ENCODE assay signal across 12 cellular contexts in genomic region chr9:92723299-92723625, GRCh38. TPM values are rescaled to one million over a fixed set of nuclear protein-coding genes. Genes with fewer than 3 reads are reported as not detected.
A peak's percentile ranks its signal among the peaks of the same experiment; 100 is the strongest.
DNase-seq lines count a peak whose midpoint lies in the region; ATAC-seq and TF ChIP-seq lines count a peak whose summit lies in the region.
"Had no signal": no experiment of that assay in that cellular context is flagged by ENCODE, and none has a peak within 500 bp of the region (broad histone marks: within the 10 kb centered on the region; RNA-seq: fewer than 3 reads in every experiment).

No MANE protein-coding gene starts in this region.

- H3K36me3 ChIP-seq in adipocyte (ENCODE audit: control insufficient read depth, insufficient read depth, low read length, severe bottlenecking) (peaks cover 56% of the 10 kb centered on the region), testis (ENCODE audit: low read depth, missing control alignments) (no peaks in the 10 kb centered on the region)

- H3K27me3 ChIP-seq in adipocyte (replicated peaks; ENCODE audit: control insufficient read depth, insufficient read depth, low read length) (no peaks in the 10 kb centered on the region), testis (no peaks in the 10 kb centered on the region)
- H3K27me3 ChIP-seq: ascending aorta, heart right ventricle had no signal

- TF ChIP-seq POLR2A in testis (IDR thresholded peaks at IDR 0.05) = no peak

- TF ChIP-seq CTCF in glutamatergic neuron (IDR thresholded peaks at IDR 0.05; ENCODE audit: partially characterized antibody, unreplicated experiment) (no peak), testis (IDR thresholded peaks at IDR 0.05) (no peak)

- H3K4me3 Mint-ChIP-seq in glutamatergic neuron (ENCODE audit: unreplicated experiment) = no peak overlapping the region
- H3K4me3 Mint-ChIP-seq in stimulated activated naive B cell treated with anti-CD40 and anti-IgM and Interleukin-4, amounts not matched to agents 10 μg/mL and 1 μg/mL and 100 μg/mL, for 72 hours = no peak overlapping the region
- H3K4me3 Mint-ChIP-seq: H9; natural killer cell treated with Interleukin-12 subunit alpha and Interleukin-12 subunit beta and Interleukin-15 and Interleukin-18, amount 100 ng/mL, for 72 hours had no signal

- peak overlapping the region; percentile 59 for H3K27ac Mint-ChIP-seq in glutamatergic neuron (ENCODE audit: unreplicated experiment)
- peak overlapping the region; percentile 52 for H3K27ac Mint-ChIP-seq in stimulated activated naive B cell treated with anti-CD40 and anti-IgM and Interleukin-4, amounts not matched to agents 10 μg/mL and 1 μg/mL and 100 μg/mL, for 72 hours
- H3K27ac Mint-ChIP-seq: natural killer cell treated with Interleukin-12 subunit alpha and Interleukin-12 subunit beta and Interleukin-15 and Interleukin-18, amount 100 ng/mL, for 72 hours had no signal

- peaks cover 10% of the 10 kb centered on the region for H3K36me3 Mint-ChIP-seq in glutamatergic neuron (ENCODE audit: unreplicated experiment)
- peaks cover 53 to 77% of the 10 kb centered on the region in 2 donors for H3K36me3 Mint-ChIP-seq in stimulated activated naive B cell treated with anti-CD40 and anti-IgM and Interleukin-4, amounts not matched to agents 10 μg/mL and 1 μg/mL and 100 μg/mL, for 72 hours
- H3K36me3 Mint-ChIP-seq: natural killer cell treated with Interleukin-12 subunit alpha and Interleukin-12 subunit beta and Interleukin-15 and Interleukin-18, amount 100 ng/mL, for 72 hours had no signal

- no peak overlapping the region for H3K9ac ChIP-seq in adipocyte (ENCODE audit: low read length)

- H3K4me1 ChIP-seq in adipocyte (ENCODE audit: control insufficient read depth, insufficient read depth, low read length) (no peaks in the 10 kb centered on the region), testis (peaks cover 8% of the 10 kb centered on the region)
- H3K4me1 ChIP-seq: ascending aorta had no signal

- peak; percentile 48 for DNase-seq in HCEC 1CT
- DNase-seq in adipocyte (ENCODE audit: low read depth) = peak; percentile 73
- no peak for DNase-seq in glutamatergic neuron
- no peak for DNase-seq in stimulated activated naive B cell treated with anti-CD40 and anti-IgM and Interleukin-4, amounts not matched to agents 10 μg/mL and 1 μg/mL and 100 μg/mL, for 72 hours
- no peak for DNase-seq in NCI-H187 (lab: John Stamatoyannopoulos, UW)
- DNase-seq in stimulated activated naive CD4-positive, alpha-beta T cell (lab: John Stamatoyannopoulos, UW) = no peak
- DNase-seq in testis = no peak
- no peak for DNase-seq in EL
- DNase-seq: H9 had no signal

- H3K27ac ChIP-seq in testis = no peak overlapping the region
- H3K27ac ChIP-seq: ascending aorta, heart right ventricle had no signal

- peaks cover 5% of the 10 kb centered on the region for H3K27me3 Mint-ChIP-seq in glutamatergic neuron (ENCODE audit: unreplicated experiment)
- no peaks in the 10 kb centered on the region for H3K27me3 Mint-ChIP-seq in stimulated activated naive B cell treated with anti-CD40 and anti-IgM and Interleukin-4, amounts not matched to agents 10 μg/mL and 1 μg/mL and 100 μg/mL, for 72 hours
- H3K27me3 Mint-ChIP-seq: natural killer cell treated with Interleukin-12 subunit alpha and Interleukin-12 subunit beta and Interleukin-15 and Interleukin-18, amount 100 ng/mL, for 72 hours had no signal

- H3K9me3 ChIP-seq in adipocyte (ENCODE audit: control insufficient read depth, low read length) = no peaks in the 10 kb centered on the region
- no peaks in the 10 kb centered on the region for H3K9me3 ChIP-seq in testis
- H3K9me3 ChIP-seq: ascending aorta, heart right ventricle had no signal

- intact Hi-C loops in testis (cut with DNase I; ENCODE audit: low total_unique reads) = no loop called here

- ATAC-seq in stimulated activated naive B cell treated with anti-CD40 and anti-IgM and Interleukin-4, amounts not matched to agents 10 μg/mL and 1 μg/mL and 100 μg/mL, for 72 hours (replicated peaks) = no peak
- ATAC-seq: heart right ventricle; natural killer cell treated with Interleukin-12 subunit alpha and Interleukin-12 subunit beta and Interleukin-15 and Interleukin-18, amount 100 ng/mL, for 72 hours had no signal

- WGBS in testis, 2 donors = 85 to 87% methylated on average over 3 of the region's 3 CpGs

- peaks cover 11% of the 10 kb centered on the region for H3K9me3 Mint-ChIP-seq in glutamatergic neuron (ENCODE audit: unreplicated experiment)
- no peaks in the 10 kb centered on the region for H3K9me3 Mint-ChIP-seq in stimulated activated naive B cell treated with anti-CD40 and anti-IgM and Interleukin-4, amounts not matched to agents 10 μg/mL and 1 μg/mL and 100 μg/mL, for 72 hours
- H3K9me3 Mint-ChIP-seq: H9; natural killer cell treated with Interleukin-12 subunit alpha and Interleukin-12 subunit beta and Interleukin-15 and Interleukin-18, amount 100 ng/mL, for 72 hours had no signal

- peaks cover 37% of the 10 kb centered on the region for H3K4me1 Mint-ChIP-seq in glutamatergic neuron (ENCODE audit: low read depth, unreplicated experiment)
- H3K4me1 Mint-ChIP-seq in stimulated activated naive B cell treated with anti-CD40 and anti-IgM and Interleukin-4, amounts not matched to agents 10 μg/mL and 1 μg/mL and 100 μg/mL, for 72 hours = peaks cover 57 to 85% of the 10 kb centered on the region in 2 donors
- H3K4me1 Mint-ChIP-seq: H9 had no signal

- H3K4me3 ChIP-seq in adipocyte (ENCODE audit: low read length) (no peak overlapping the region), testis (no peak overlapping the region)
- H3K4me3 ChIP-seq: ascending aorta, heart right ventricle had no signal

RNA-seq across cellular contexts. Expression of gene BICD2, which starts 41.4 kb away (rescaled TPM):
- 43.7 TPM for total RNA-seq in glutamatergic neuron (ENCODE audit: unreplicated experiment)
- 10 to 100 TPM; 48.0 to 55.7 TPM for total RNA-seq in testis
- 24.0 TPM for polyA plus RNA-seq in testis (ENCODE audit: insufficient read depth, low read depth, low replicate concordance)

RNA-seq across cellular contexts. Expression of gene IPPK, which starts 53.3 kb away (rescaled TPM):
- total RNA-seq in glutamatergic neuron (ENCODE audit: unreplicated experiment) = 7.0 TPM
- total RNA-seq in testis = 10 to 100 TPM; 21.0 to 25.0 TPM
- polyA plus RNA-seq in testis (ENCODE audit: insufficient read depth, low read depth, low replicate concordance) = 21.9 TPM

Comparison
In these comparisons a context has a peak if more than half of its experiments do, and no peak if none do; other contexts are left out.
1. DNase-seq: peak in HCEC 1CT (single experiment) and adipocyte (single experiment); none in glutamatergic neuron (single experiment), stimulated activated naive B cell treated with anti-CD40 and anti-IgM and Interleukin-4, amounts not matched to agents 10 μg/mL and 1 μg/mL and 100 μg/mL, for 72 hours (single experiment), NCI-H187 (0 of 2), stimulated activated naive CD4-positive, alpha-beta T cell (0 of 6), testis (single experiment) and EL (single experiment).